In the genomic region with DNA sequence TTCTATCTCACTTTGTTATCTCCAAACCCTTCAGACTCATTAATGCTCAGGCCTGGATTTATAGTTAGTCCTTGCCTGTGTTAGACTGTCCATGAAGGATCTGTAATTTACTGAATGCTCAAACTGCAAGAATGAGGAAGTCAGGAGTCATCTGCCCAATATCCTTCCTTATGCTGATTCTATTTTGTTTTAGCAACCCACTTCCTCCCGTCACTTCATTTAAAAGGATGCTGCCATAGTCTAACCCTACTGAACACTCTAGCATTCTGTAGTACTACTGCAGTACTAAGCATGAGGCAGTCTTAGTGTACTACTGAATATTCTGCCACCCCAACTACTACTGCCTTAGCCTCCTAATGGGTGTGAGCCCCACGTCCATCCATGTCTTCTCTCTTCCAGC, we compare ENCODE assay signal across 1 cellular context.
TF ChIP-seq lines count a peak whose summit lies in the region.

No MANE protein-coding gene starts in this region.

TF ChIP-seq in GM23338, 12 proteins besides CTCF, POLR2A, EP300 and RAD21 (continued from another document):
- no peak for TF ChIP-seq STAT1 (IDR thresholded peaks at IDR 0.05; ENCODE audit: unreplicated experiment)
- no peak for TF ChIP-seq NANOG (IDR thresholded peaks at IDR 0.05; ENCODE audit: borderline replicate concordance)
